In the genomic region with DNA sequence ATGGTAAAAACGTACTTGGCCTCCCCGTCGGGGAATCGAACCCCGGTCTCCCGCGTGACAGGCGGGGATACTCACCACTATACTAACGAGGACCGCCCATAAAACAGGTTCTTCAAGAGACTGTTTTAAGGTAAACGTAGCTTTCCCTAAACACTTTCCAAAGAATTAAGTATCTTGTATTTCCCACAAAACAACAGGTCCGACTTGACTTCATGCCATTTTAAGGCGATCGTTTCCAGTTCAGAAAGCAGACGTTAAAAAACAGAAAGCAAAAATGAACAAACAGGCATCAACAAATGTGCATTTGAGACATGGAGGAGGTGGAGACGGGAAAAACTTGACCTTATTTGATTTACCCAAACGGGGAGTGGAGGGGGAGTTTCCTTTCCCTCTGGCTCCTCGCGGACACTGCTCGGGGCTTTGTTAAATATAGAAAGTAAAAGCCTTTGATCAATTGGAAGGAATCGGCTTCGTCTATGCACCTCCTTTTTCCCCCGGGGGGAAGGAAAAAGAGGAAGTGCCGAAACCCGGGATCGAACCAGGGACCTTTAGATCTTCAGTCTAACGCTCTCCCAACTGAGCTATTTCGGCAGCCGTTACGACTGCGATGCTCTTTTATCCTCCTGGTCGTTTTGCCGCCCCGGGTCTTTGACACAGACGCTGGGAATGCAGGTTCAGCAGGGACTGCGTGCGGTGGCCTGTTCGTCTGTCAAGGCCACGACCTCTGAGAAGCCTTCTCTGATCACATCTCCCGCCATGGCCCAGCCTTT, we compare ENCODE assay signal across 1 cellular context.
A peak's percentile ranks its signal among the peaks of the same experiment; 100 is the strongest.
TF ChIP-seq lines count a peak whose summit lies in the region.

No MANE protein-coding gene starts in this region.

TF ChIP-seq in GM12878, 131 proteins besides CTCF, POLR2A, EP300 and RAD21 (continued from another document and continues in another):
- no peak for TF ChIP-seq E2F8 (IDR thresholded peaks at IDR 0.05; ENCODE audit: low read depth, partially characterized antibody)
- TF ChIP-seq, protein P1, sequence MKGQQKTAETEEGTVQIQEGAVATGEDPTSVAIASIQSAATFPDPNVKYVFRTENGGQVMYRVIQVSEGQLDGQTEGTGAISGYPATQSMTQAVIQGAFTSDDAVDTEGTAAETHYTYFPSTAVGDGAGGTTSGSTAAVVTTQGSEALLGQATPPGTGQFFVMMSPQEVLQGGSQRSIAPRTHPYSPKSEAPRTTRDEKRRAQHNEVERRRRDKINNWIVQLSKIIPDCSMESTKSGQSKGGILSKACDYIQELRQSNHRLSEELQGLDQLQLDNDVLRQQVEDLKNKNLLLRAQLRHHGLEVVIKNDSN (IDR thresholded peaks at IDR 0.05; ENCODE audit: borderline replicate concordance, extremely low read length, insufficient read depth, low read depth, low read length): no peak
- no peak; the same call in 1 of the 2 replicates for TF ChIP-seq TCF7 (IDR thresholded peaks at IDR 0.05; ENCODE audit: borderline replicate concordance)
- TF ChIP-seq CHD4 (IDR thresholded peaks at IDR 0.05): no peak
- no peak for TF ChIP-seq BRCA1 (IDR thresholded peaks at IDR 0.05; ENCODE audit: low read depth, low read length)
- peak; percentile 93 for TF ChIP-seq NR2F1 (conservative IDR thresholded peaks at IDR 0.05)
- TF ChIP-seq ZSCAN29 (IDR thresholded peaks at IDR 0.05): peak; percentile 98
- no peak for TF ChIP-seq ZZZ3 (IDR thresholded peaks at IDR 0.05; ENCODE audit: control insufficient read depth, insufficient read length, low read depth)
- no peak for TF ChIP-seq KAT2A (conservative IDR thresholded peaks at IDR 0.05; ENCODE audit: control insufficient read depth, low read depth, low read length)
- TF ChIP-seq CEBPB (IDR thresholded peaks at IDR 0.05; ENCODE audit: borderline replicate concordance in 1 of 2, low read depth in 2 of 2, low read length in 2 of 2): 0 out of 4 replicates have a peak, but pooled peaks of 1 of the 2 experiments have one; percentile 0
- no peak for TF ChIP-seq PAX5 (IDR thresholded peaks at IDR 0.05; ENCODE audit: borderline replicate concordance, low read depth, low read length)
- TF ChIP-seq SMC3 (IDR thresholded peaks at IDR 0.05; ENCODE audit: borderline replicate concordance, low read length): no peak
- TF ChIP-seq NRF1 (conservative IDR thresholded peaks at IDR 0.05; ENCODE audit: low read depth, low read length): no peak
- TF ChIP-seq STAT3 (IDR thresholded peaks at IDR 0.05; ENCODE audit: low read depth, low read length): no peak
- TF ChIP-seq RFX5 (IDR thresholded peaks at IDR 0.05; ENCODE audit: low read depth, low read length): no peak
- TF ChIP-seq TBL1XR1 (IDR thresholded peaks at IDR 0.05; ENCODE audit: low read depth, low read length): peak; percentile 85; the same call in 1 of the 2 replicates
- TF ChIP-seq, protein P2, sequence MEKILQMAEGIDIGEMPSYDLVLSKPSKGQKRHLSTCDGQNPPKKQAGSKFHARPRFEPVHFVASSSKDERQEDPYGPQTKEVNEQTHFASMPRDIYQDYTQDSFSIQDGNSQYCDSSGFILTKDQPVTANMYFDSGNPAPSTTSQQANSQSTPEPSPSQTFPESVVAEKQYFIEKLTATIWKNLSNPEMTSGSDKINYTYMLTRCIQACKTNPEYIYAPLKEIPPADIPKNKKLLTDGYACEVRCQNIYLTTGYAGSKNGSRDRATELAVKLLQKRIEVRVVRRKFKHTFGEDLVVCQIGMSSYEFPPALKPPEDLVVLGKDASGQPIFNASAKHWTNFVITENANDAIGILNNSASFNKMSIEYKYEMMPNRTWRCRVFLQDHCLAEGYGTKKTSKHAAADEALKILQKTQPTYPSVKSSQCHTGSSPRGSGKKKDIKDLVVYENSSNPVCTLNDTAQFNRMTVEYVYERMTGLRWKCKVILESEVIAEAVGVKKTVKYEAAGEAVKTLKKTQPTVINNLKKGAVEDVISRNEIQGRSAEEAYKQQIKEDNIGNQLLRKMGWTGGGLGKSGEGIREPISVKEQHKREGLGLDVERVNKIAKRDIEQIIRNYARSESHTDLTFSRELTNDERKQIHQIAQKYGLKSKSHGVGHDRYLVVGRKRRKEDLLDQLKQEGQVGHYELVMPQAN (conservative IDR thresholded peaks at IDR 0.05): peak; percentile 27; the same call in 1 of the 2 replicates
- no peak for TF ChIP-seq MYC (IDR thresholded peaks at IDR 0.05; ENCODE audit: insufficient read depth, insufficient read length, insufficient replicate concordance, low read length, severe bottlenecking)
- TF ChIP-seq SMAD1 (IDR thresholded peaks at IDR 0.05; ENCODE audit: low read depth, partially characterized antibody): no peak
- TF ChIP-seq IRF4 (IDR thresholded peaks at IDR 0.05; ENCODE audit: low read depth, low read length): peak; percentile 11; the same call in 1 of the 2 replicates
- no peak for TF ChIP-seq DPF2 (IDR thresholded peaks at IDR 0.05)
- peak; percentile 72; the same call in 1 of the 2 replicates for TF ChIP-seq LARP7 (IDR thresholded peaks at IDR 0.05)
- peak; percentile 49; the same call in 1 of the 2 replicates for TF ChIP-seq CREB1 (IDR thresholded peaks at IDR 0.05; ENCODE audit: low read depth)
- TF ChIP-seq JUNB (IDR thresholded peaks at IDR 0.05): no peak
- TF ChIP-seq NBN (IDR thresholded peaks at IDR 0.05): peak; percentile 82
- no peak for TF ChIP-seq BACH1 (IDR thresholded peaks at IDR 0.05; ENCODE audit: borderline replicate concordance)
- TF ChIP-seq NR2C2 (IDR thresholded peaks at IDR 0.05; ENCODE audit: borderline replicate concordance, control insufficient read depth, insufficient read length, low read depth): no peak
- TF ChIP-seq, protein P3, sequence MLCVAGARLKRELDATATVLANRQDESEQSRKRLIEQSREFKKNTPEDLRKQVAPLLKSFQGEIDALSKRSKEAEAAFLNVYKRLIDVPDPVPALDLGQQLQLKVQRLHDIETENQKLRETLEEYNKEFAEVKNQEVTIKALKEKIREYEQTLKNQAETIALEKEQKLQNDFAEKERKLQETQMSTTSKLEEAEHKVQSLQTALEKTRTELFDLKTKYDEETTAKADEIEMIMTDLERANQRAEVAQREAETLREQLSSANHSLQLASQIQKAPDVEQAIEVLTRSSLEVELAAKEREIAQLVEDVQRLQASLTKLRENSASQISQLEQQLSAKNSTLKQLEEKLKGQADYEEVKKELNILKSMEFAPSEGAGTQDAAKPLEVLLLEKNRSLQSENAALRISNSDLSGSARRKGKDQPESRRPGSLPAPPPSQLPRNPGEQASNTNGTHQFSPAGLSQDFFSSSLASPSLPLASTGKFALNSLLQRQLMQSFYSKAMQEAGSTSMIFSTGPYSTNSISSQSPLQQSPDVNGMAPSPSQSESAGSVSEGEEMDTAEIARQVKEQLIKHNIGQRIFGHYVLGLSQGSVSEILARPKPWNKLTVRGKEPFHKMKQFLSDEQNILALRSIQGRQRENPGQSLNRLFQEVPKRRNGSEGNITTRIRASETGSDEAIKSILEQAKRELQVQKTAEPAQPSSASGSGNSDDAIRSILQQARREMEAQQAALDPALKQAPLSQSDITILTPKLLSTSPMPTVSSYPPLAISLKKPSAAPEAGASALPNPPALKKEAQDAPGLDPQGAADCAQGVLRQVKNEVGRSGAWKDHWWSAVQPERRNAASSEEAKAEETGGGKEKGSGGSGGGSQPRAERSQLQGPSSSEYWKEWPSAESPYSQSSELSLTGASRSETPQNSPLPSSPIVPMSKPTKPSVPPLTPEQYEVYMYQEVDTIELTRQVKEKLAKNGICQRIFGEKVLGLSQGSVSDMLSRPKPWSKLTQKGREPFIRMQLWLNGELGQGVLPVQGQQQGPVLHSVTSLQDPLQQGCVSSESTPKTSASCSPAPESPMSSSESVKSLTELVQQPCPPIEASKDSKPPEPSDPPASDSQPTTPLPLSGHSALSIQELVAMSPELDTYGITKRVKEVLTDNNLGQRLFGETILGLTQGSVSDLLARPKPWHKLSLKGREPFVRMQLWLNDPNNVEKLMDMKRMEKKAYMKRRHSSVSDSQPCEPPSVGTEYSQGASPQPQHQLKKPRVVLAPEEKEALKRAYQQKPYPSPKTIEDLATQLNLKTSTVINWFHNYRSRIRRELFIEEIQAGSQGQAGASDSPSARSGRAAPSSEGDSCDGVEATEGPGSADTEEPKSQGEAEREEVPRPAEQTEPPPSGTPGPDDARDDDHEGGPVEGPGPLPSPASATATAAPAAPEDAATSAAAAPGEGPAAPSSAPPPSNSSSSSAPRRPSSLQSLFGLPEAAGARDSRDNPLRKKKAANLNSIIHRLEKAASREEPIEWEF (IDR thresholded peaks at IDR 0.05; ENCODE audit: insufficient replicate concordance, low read depth, low read length): no peak
- TF ChIP-seq BCL3 (IDR thresholded peaks at IDR 0.05; ENCODE audit: borderline replicate concordance, insufficient read depth, low read depth, low read length, poor library complexity, severe bottlenecking): no peak
- TF ChIP-seq POLR2AphosphoS2 (IDR thresholded peaks at IDR 0.05; ENCODE audit: low read depth, low read length): no peak
- TF ChIP-seq STAT1 (conservative IDR thresholded peaks at IDR 0.05): 0 out of 2 replicates have a peak, but pooled peaks have one; percentile 85
- TF ChIP-seq, protein P4, sequence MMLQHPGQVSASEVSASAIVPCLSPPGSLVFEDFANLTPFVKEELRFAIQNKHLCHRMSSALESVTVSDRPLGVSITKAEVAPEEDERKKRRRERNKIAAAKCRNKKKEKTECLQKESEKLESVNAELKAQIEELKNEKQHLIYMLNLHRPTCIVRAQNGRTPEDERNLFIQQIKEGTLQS (IDR thresholded peaks at IDR 0.05; ENCODE audit: borderline replicate concordance, extremely low read depth, low read depth, low read length): no peak
- peak; percentile 46; the same call in 1 of the 2 replicates for TF ChIP-seq RAD51 (IDR thresholded peaks at IDR 0.05)
- TF ChIP-seq MXI1 (IDR thresholded peaks at IDR 0.05; ENCODE audit: low read depth, low read length): peak; percentile 62; the same call in 1 of the 2 replicates
- no peak for TF ChIP-seq ZBED1 (IDR thresholded peaks at IDR 0.05; ENCODE audit: borderline replicate concordance)
- no peak for TF ChIP-seq FOS (IDR thresholded peaks at IDR 0.05; ENCODE audit: borderline replicate concordance, extremely low read depth, insufficient read length)
- TF ChIP-seq GATAD2B (conservative IDR thresholded peaks at IDR 0.05; ENCODE audit: low read depth): 0 out of 2 replicates have a peak, but pooled peaks have one; percentile 44
- TF ChIP-seq, protein P5, sequence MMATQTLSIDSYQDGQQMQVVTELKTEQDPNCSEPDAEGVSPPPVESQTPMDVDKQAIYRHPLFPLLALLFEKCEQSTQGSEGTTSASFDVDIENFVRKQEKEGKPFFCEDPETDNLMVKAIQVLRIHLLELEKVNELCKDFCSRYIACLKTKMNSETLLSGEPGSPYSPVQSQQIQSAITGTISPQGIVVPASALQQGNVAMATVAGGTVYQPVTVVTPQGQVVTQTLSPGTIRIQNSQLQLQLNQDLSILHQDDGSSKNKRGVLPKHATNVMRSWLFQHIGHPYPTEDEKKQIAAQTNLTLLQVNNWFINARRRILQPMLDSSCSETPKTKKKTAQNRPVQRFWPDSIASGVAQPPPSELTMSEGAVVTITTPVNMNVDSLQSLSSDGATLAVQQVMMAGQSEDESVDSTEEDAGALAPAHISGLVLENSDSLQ (IDR thresholded peaks at IDR 0.05): peak; percentile 69
- TF ChIP-seq EED (IDR thresholded peaks at IDR 0.05; ENCODE audit: low read depth): no peak
- peak; percentile 91 to 93 for TF ChIP-seq IKZF2 (IDR thresholded peaks at IDR 0.05)
- no peak for TF ChIP-seq IRF3 (IDR thresholded peaks at IDR 0.05)
- TF ChIP-seq WRNIP1 (IDR thresholded peaks at IDR 0.05; ENCODE audit: borderline replicate concordance, low read depth, low read length): no peak
- TF ChIP-seq, protein P6, sequence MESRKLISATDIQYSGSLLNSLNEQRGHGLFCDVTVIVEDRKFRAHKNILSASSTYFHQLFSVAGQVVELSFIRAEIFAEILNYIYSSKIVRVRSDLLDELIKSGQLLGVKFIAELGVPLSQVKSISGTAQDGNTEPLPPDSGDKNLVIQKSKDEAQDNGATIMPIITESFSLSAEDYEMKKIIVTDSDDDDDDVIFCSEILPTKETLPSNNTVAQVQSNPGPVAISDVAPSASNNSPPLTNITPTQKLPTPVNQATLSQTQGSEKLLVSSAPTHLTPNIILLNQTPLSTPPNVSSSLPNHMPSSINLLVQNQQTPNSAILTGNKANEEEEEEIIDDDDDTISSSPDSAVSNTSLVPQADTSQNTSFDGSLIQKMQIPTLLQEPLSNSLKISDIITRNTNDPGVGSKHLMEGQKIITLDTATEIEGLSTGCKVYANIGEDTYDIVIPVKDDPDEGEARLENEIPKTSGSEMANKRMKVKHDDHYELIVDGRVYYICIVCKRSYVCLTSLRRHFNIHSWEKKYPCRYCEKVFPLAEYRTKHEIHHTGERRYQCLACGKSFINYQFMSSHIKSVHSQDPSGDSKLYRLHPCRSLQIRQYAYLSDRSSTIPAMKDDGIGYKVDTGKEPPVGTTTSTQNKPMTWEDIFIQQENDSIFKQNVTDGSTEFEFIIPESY (IDR thresholded peaks at IDR 0.05): no peak
